ENCODE assay signal across 19 cellular contexts in genomic region chr2:64952896-64953482, GRCh38. TPM values are rescaled to one million over a fixed set of nuclear protein-coding genes. Genes with fewer than 3 reads are reported as not detected.
DNase-seq lines count a peak whose midpoint lies in the region; ATAC-seq, FAIRE-seq and TF ChIP-seq lines count a peak whose summit lies in the region.
"Had no signal": no experiment of that assay in that cellular context is flagged by ENCODE, and none has a peak within 500 bp of the region (broad histone marks: within the 10 kb centered on the region; RNA-seq: fewer than 3 reads in every experiment).

No MANE protein-coding gene starts in this region.

- no peak overlapping the region for H2BK5ac ChIP-seq in mesenchymal stem cell (ENCODE audit: low read depth, low read length, poor library complexity, severe bottlenecking)

- peak; percentile 53 for FAIRE-seq in RCC 7860 (lab: Jason Lieb, UNC)

- H2AFZ ChIP-seq in mesenchymal stem cell (ENCODE audit: low read depth, low read length), result no peak overlapping the region

- WGBS in mesenchymal stem cell, result 36% methylated on average over 5 of the region's 5 CpGs

- H3K14ac ChIP-seq in mesenchymal stem cell (ENCODE audit: low read length in 2 of 2), result no peak overlapping the region

- H3K4me1 Mint-ChIP-seq in glutamatergic neuron (ENCODE audit: low read depth, unreplicated experiment) (peaks cover 1% of the 10 kb centered on the region), nephron progenitor cell (peaks cover 10% of the 10 kb centered on the region)

- no peaks in the 10 kb centered on the region for H3K27me3 ChIP-seq in mesenchymal stem cell (ENCODE audit: control insufficient read depth in 1 of 2, insufficient read depth in 1 of 2, low read length in 2 of 2)
- H3K27me3 ChIP-seq: right atrium auricular region had no signal

- no peak overlapping the region for H4K91ac ChIP-seq in mesenchymal stem cell (ENCODE audit: low read length)

- DNase-seq in Caki2 (ENCODE audit: low read depth) (peak; percentile 83), RCC 7860 (ENCODE audit: low spot score) (peak; percentile 38), choroid plexus epithelial cell (ENCODE audit: low read depth) (peak; percentile 91), mesenchymal stem cell (peak; percentile 96), glutamatergic neuron (no peak), nephron progenitor cell (no peak)
- DNase-seq: activated CD4-positive, CD25-positive, alpha-beta regulatory T cell; activated CD8-positive, alpha-beta memory T cell treated with anti-CD3 and anti-CD28 coated beads, Interleukin-2, amount 50 U/mL, for 48 hours; cortex of kidney; naive B cell; NCI-H187; NCI-H774; stimulated activated CD4-positive, alpha-beta T cell treated with anti-CD3 and anti-CD28 coated beads, Interleukin-4, amount 100 ng/mL, for 4 hours; stimulated activated naive B cell treated with anti-CD40 and anti-IgM and Interleukin-4, amounts not matched to agents 10 μg/mL and 1 μg/mL and 100 μg/mL, for 72 hours had no signal

- TF ChIP-seq CTCF in choroid plexus epithelial cell (conservative IDR thresholded peaks at IDR 0.05; ENCODE audit: low read depth, low read length), result no peak
- no peak for TF ChIP-seq CTCF in glutamatergic neuron (IDR thresholded peaks at IDR 0.05; ENCODE audit: partially characterized antibody, unreplicated experiment)
- TF ChIP-seq CTCF in nephron progenitor cell (IDR thresholded peaks at IDR 0.05), result no peak

- no peak overlapping the region for H2BK15ac ChIP-seq in mesenchymal stem cell (ENCODE audit: low read depth, poor library complexity, severe bottlenecking)

- H3K36me3 Mint-ChIP-seq in glutamatergic neuron (ENCODE audit: unreplicated experiment) (no peaks in the 10 kb centered on the region), nephron progenitor cell (ENCODE audit: low read depth) (peaks cover 13% of the 10 kb centered on the region)
- H3K36me3 Mint-ChIP-seq: activated naive CD4-positive, alpha-beta T cell treated with anti-CD3 and anti-CD28 coated beads, Interleukin-2, amount 50 U/mL, for 24 hours; naive B cell had no signal

- peak overlapping the region; percentile 79 to 87 for H2BK12ac ChIP-seq in mesenchymal stem cell (ENCODE audit: low read length in 2 of 2)

- H3K9me3 Mint-ChIP-seq in glutamatergic neuron (ENCODE audit: unreplicated experiment) (peaks cover 3% of the 10 kb centered on the region), nephron progenitor cell (peaks cover 11% of the 10 kb centered on the region)
- H3K9me3 Mint-ChIP-seq: activated naive CD4-positive, alpha-beta T cell treated with anti-CD3 and anti-CD28 coated beads, Interleukin-2, amount 50 U/mL, for 24 hours had no signal

- H3K27me3 Mint-ChIP-seq in glutamatergic neuron (ENCODE audit: unreplicated experiment) (peaks cover 2% of the 10 kb centered on the region), nephron progenitor cell (ENCODE audit: low read depth, poor library complexity) (peaks cover 2% of the 10 kb centered on the region)
- H3K27me3 Mint-ChIP-seq: activated naive CD4-positive, alpha-beta T cell treated with anti-CD3 and anti-CD28 coated beads, Interleukin-2, amount 50 U/mL, for 24 hours; naive B cell; stimulated activated naive B cell treated with anti-CD40 and anti-IgM and Interleukin-4, amounts not matched to agents 10 μg/mL and 1 μg/mL and 100 μg/mL, for 72 hours had no signal

- H3K4ac ChIP-seq in mesenchymal stem cell (ENCODE audit: low read depth in 1 of 2, low read length in 2 of 2), result peak overlapping the region in 1 of 2 experiments; percentile 57

- H3K4me1 ChIP-seq in mesenchymal stem cell (ENCODE audit: control insufficient read depth, insufficient read depth, low read depth, low read length), result peaks cover 5% of the 10 kb centered on the region
- H3K4me1 ChIP-seq: right atrium auricular region had no signal

- H4K8ac ChIP-seq in mesenchymal stem cell (ENCODE audit: low read length), result no peak overlapping the region

- H3K9ac ChIP-seq in mesenchymal stem cell (ENCODE audit: low read length), result no peak overlapping the region

- in situ Hi-C loops in Caki2 (cut with HindIII; ENCODE audit: low pct_unique_long_range_greater_than_20kb, low sequenced_read_pairs), result no loop called here

- H3K23ac ChIP-seq in mesenchymal stem cell (ENCODE audit: low read length in 2 of 2), result no peak overlapping the region

- peak overlapping the region; percentile 71 to 89 for H3K18ac ChIP-seq in mesenchymal stem cell (ENCODE audit: low read depth in 1 of 2, low read length in 2 of 2)

- H3K27ac Mint-ChIP-seq in glutamatergic neuron (ENCODE audit: unreplicated experiment), result no peak overlapping the region
- H3K27ac Mint-ChIP-seq in nephron progenitor cell, result no peak overlapping the region
- H3K27ac Mint-ChIP-seq: activated naive CD4-positive, alpha-beta T cell treated with anti-CD3 and anti-CD28 coated beads, Interleukin-2, amount 50 U/mL, for 24 hours; stimulated activated naive B cell treated with anti-CD40 and anti-IgM and Interleukin-4, amounts not matched to agents 10 μg/mL and 1 μg/mL and 100 μg/mL, for 72 hours had no signal

- H2AK5ac ChIP-seq in mesenchymal stem cell (ENCODE audit: low read length, severe bottlenecking), result no peak overlapping the region

- ATAC-seq in GM18858 (IDR thresholded peaks at IDR 0.05; ENCODE audit: unreplicated experiment) (no peak), HG02938 (IDR thresholded peaks at IDR 0.05; ENCODE audit: unreplicated experiment) (no peak)
- ATAC-seq: stimulated activated naive B cell treated with anti-CD40 and anti-IgM and Interleukin-4, amounts not matched to agents 10 μg/mL and 1 μg/mL and 100 μg/mL, for 72 hours had no signal

- H3K79me1 ChIP-seq in mesenchymal stem cell (replicated peaks; ENCODE audit: low read length, poor library complexity, severe bottlenecking), result no peaks in the 10 kb centered on the region

- peak overlapping the region; percentile 2 for H3K4me2 ChIP-seq in mesenchymal stem cell (ENCODE audit: low read length, poor library complexity, severe bottlenecking)

- no peak overlapping the region for H2BK120ac ChIP-seq in mesenchymal stem cell (ENCODE audit: low read depth, low read length)

- no peaks in the 10 kb centered on the region for H3K36me3 ChIP-seq in mesenchymal stem cell (ENCODE audit: control insufficient read depth in 1 of 2, insufficient read depth in 2 of 2, low read depth in 1 of 2, low read length in 2 of 2)
- H3K36me3 ChIP-seq: right atrium auricular region had no signal

- H3K4me3 ChIP-seq in choroid plexus epithelial cell (ENCODE audit: low read depth, low read length) (peak overlapping the region; percentile 34), mesenchymal stem cell (ENCODE audit: insufficient read depth in 1 of 2, low read depth in 1 of 2, low read length in 2 of 2) (no peak overlapping the region)
- H3K4me3 ChIP-seq: right atrium auricular region had no signal

- no peak overlapping the region for H3K27ac ChIP-seq in mesenchymal stem cell (ENCODE audit: low read length, poor library complexity, severe bottlenecking)
- H3K27ac ChIP-seq: C4-2B, right atrium auricular region had no signal

- no peak overlapping the region for H3K4me3 Mint-ChIP-seq in glutamatergic neuron (ENCODE audit: unreplicated experiment)
- H3K4me3 Mint-ChIP-seq in nephron progenitor cell, result no peak overlapping the region
- H3K4me3 Mint-ChIP-seq: activated naive CD4-positive, alpha-beta T cell treated with anti-CD3 and anti-CD28 coated beads, Interleukin-2, amount 50 U/mL, for 24 hours; stimulated activated naive B cell treated with anti-CD40 and anti-IgM and Interleukin-4, amounts not matched to agents 10 μg/mL and 1 μg/mL and 100 μg/mL, for 72 hours had no signal

- no peaks in the 10 kb centered on the region for H3K9me3 ChIP-seq in mesenchymal stem cell (ENCODE audit: control insufficient read depth, low read length)

RNA-seq across cellular contexts. Expression of gene SLC1A4, which starts 36.2 kb away (rescaled TPM):
- total RNA-seq in Caki2 (2014; rRNA removed; shearing (Covaris generic); ENCODE audit: low replicate concordance), result 30.7 and 39.1 TPM in 2 replicates
- 14.3 TPM for polyA plus RNA-seq in mesenchymal stem cell (2013, experiment 1 of 2)
- polyA plus RNA-seq in mesenchymal stem cell (2013, experiment 2 of 2), result 15.0 TPM
- total RNA-seq in glutamatergic neuron (ENCODE audit: unreplicated experiment), result 27.9 TPM

Comparison
In these comparisons a context has a peak if more than half of its experiments do, and no peak if none do; other contexts are left out.
1. DNase-seq: peak in Caki2 (single experiment), RCC 7860 (single experiment), choroid plexus epithelial cell (single experiment) and mesenchymal stem cell (single experiment); none in glutamatergic neuron (single experiment) and nephron progenitor cell (single experiment).